In the genomic region with DNA sequence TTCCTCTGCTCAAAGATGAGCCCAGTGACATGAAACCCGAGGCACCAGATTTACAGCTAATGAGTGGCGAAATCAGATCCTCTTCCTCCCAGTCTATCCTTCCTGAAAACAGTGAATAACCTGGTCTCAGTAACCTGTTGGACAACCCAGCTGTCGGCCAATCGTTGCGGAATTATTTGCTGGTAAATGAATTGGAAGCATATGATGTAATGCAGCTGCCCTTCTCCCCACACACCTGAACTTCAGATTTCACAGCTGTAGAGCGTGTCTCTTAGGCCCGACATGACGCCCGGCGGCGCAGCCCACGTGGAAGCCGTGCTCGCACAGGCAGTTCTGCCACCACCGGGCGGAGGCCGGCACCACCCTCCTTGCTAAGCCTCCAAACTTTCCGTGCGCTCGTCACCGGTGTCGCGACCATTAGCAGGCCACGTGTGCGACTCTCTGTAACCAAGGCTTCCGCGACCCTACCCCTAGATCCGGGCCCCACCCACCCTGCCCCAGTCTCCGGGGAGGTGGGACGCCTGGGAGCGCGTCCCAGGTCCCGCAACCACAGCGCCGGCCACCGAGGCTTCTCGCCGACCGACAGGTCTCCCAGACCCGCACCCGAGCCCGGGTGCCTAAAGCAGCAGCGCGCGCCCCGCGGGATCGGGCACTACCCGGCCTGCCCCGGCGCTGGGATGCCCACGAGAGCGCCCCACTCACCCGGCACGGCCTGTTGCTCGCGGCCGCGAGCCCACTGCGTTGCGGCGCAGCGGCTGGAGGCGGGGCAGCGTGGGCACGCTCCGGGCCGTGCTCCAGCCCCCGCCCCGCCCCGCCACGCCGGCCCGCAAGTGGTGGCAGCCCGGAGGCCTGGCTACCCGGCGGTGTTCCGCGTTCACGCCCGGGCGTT, we compare ENCODE assay signal across 1 cellular context.
TF ChIP-seq lines count a peak whose summit lies in the region.

A gene (minus strand): TSS at position 753 of the 889 bp plus-strand sequence. CDS start 4,838 bp downstream, outside the sequence.

TF ChIP-seq in H1, 55 proteins besides CTCF, POLR2A, EP300 and RAD21 (continued from another document):
- TF ChIP-seq, protein P1, sequence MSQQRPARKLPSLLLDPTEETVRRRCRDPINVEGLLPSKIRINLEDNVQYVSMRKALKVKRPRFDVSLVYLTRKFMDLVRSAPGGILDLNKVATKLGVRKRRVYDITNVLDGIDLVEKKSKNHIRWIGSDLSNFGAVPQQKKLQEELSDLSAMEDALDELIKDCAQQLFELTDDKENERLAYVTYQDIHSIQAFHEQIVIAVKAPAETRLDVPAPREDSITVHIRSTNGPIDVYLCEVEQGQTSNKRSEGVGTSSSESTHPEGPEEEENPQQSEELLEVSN (IDR thresholded peaks at IDR 0.05) = peak; percentile 43
- no peak for TF ChIP-seq CTBP2 (IDR thresholded peaks at IDR 0.05; ENCODE audit: borderline replicate concordance, insufficient read depth, insufficient read length, low read length)
- peak; percentile 43 for TF ChIP-seq TAF1 (IDR thresholded peaks at IDR 0.05; ENCODE audit: low read depth, low read length)
- TF ChIP-seq, protein P2, sequence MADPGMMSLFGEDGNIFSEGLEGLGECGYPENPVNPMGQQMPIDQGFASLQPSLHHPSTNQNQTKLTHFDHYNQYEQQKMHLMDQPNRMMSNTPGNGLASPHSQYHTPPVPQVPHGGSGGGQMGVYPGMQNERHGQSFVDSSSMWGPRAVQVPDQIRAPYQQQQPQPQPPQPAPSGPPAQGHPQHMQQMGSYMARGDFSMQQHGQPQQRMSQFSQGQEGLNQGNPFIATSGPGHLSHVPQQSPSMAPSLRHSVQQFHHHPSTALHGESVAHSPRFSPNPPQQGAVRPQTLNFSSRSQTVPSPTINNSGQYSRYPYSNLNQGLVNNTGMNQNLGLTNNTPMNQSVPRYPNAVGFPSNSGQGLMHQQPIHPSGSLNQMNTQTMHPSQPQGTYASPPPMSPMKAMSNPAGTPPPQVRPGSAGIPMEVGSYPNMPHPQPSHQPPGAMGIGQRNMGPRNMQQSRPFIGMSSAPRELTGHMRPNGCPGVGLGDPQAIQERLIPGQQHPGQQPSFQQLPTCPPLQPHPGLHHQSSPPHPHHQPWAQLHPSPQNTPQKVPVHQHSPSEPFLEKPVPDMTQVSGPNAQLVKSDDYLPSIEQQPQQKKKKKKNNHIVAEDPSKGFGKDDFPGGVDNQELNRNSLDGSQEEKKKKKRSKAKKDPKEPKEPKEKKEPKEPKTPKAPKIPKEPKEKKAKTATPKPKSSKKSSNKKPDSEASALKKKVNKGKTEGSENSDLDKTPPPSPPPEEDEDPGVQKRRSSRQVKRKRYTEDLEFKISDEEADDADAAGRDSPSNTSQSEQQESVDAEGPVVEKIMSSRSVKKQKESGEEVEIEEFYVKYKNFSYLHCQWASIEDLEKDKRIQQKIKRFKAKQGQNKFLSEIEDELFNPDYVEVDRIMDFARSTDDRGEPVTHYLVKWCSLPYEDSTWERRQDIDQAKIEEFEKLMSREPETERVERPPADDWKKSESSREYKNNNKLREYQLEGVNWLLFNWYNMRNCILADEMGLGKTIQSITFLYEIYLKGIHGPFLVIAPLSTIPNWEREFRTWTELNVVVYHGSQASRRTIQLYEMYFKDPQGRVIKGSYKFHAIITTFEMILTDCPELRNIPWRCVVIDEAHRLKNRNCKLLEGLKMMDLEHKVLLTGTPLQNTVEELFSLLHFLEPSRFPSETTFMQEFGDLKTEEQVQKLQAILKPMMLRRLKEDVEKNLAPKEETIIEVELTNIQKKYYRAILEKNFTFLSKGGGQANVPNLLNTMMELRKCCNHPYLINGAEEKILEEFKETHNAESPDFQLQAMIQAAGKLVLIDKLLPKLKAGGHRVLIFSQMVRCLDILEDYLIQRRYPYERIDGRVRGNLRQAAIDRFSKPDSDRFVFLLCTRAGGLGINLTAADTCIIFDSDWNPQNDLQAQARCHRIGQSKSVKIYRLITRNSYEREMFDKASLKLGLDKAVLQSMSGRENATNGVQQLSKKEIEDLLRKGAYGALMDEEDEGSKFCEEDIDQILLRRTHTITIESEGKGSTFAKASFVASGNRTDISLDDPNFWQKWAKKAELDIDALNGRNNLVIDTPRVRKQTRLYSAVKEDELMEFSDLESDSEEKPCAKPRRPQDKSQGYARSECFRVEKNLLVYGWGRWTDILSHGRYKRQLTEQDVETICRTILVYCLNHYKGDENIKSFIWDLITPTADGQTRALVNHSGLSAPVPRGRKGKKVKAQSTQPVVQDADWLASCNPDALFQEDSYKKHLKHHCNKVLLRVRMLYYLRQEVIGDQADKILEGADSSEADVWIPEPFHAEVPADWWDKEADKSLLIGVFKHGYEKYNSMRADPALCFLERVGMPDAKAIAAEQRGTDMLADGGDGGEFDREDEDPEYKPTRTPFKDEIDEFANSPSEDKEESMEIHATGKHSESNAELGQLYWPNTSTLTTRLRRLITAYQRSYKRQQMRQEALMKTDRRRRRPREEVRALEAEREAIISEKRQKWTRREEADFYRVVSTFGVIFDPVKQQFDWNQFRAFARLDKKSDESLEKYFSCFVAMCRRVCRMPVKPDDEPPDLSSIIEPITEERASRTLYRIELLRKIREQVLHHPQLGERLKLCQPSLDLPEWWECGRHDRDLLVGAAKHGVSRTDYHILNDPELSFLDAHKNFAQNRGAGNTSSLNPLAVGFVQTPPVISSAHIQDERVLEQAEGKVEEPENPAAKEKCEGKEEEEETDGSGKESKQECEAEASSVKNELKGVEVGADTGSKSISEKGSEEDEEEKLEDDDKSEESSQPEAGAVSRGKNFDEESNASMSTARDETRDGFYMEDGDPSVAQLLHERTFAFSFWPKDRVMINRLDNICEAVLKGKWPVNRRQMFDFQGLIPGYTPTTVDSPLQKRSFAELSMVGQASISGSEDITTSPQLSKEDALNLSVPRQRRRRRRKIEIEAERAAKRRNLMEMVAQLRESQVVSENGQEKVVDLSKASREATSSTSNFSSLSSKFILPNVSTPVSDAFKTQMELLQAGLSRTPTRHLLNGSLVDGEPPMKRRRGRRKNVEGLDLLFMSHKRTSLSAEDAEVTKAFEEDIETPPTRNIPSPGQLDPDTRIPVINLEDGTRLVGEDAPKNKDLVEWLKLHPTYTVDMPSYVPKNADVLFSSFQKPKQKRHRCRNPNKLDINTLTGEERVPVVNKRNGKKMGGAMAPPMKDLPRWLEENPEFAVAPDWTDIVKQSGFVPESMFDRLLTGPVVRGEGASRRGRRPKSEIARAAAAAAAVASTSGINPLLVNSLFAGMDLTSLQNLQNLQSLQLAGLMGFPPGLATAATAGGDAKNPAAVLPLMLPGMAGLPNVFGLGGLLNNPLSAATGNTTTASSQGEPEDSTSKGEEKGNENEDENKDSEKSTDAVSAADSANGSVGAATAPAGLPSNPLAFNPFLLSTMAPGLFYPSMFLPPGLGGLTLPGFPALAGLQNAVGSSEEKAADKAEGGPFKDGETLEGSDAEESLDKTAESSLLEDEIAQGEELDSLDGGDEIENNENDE (IDR thresholded peaks at IDR 0.05; ENCODE audit: insufficient replicate concordance, low read length) = no peak
- TF ChIP-seq TAF7 (optimal IDR thresholded peaks at IDR 0.05; ENCODE audit: borderline replicate concordance, low read depth, low read length) = no peak
- TF ChIP-seq CBX8 (IDR thresholded peaks at IDR 0.05; ENCODE audit: borderline replicate concordance, low read depth, low read length) = no peak
- no peak for TF ChIP-seq YY1 (IDR thresholded peaks at IDR 0.05; ENCODE audit: low read depth, low read length)
- TF ChIP-seq, protein P3, sequence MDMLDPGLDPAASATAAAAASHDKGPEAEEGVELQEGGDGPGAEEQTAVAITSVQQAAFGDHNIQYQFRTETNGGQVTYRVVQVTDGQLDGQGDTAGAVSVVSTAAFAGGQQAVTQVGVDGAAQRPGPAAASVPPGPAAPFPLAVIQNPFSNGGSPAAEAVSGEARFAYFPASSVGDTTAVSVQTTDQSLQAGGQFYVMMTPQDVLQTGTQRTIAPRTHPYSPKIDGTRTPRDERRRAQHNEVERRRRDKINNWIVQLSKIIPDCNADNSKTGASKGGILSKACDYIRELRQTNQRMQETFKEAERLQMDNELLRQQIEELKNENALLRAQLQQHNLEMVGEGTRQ (IDR thresholded peaks at IDR 0.05; ENCODE audit: low read length) = no peak
- no peak for TF ChIP-seq SUZ12 (IDR thresholded peaks at IDR 0.05; ENCODE audit: low read length)
- TF ChIP-seq ZNF274 (IDR thresholded peaks at IDR 0.05; ENCODE audit: borderline replicate concordance, extremely low read depth, low read length) = no peak
- no peak for TF ChIP-seq NRF1 (IDR thresholded peaks at IDR 0.05; ENCODE audit: low read depth, low read length)
- no peak for TF ChIP-seq RNF2 (IDR thresholded peaks at IDR 0.05; ENCODE audit: borderline replicate concordance, low read depth, low read length, missing control alignments, poor library complexity, severe bottlenecking)
- no peak for TF ChIP-seq GTF2F1 (IDR thresholded peaks at IDR 0.05; ENCODE audit: borderline replicate concordance, low read depth, low read length)
- no peak for TF ChIP-seq JUND (IDR thresholded peaks at IDR 0.05; ENCODE audit: low read length)
- TF ChIP-seq, protein P4, sequence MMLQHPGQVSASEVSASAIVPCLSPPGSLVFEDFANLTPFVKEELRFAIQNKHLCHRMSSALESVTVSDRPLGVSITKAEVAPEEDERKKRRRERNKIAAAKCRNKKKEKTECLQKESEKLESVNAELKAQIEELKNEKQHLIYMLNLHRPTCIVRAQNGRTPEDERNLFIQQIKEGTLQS (IDR thresholded peaks at IDR 0.05; ENCODE audit: insufficient read depth, low read depth, low read length) = no peak
- no peak for TF ChIP-seq POU5F1 (IDR thresholded peaks at IDR 0.05; ENCODE audit: low read depth, low read length)
- TF ChIP-seq SIN3A (conservative IDR thresholded peaks at IDR 0.05 in 1 of 2, IDR thresholded peaks at IDR 0.05 in 1 of 2; ENCODE audit: low read depth in 1 of 2, low read length in 2 of 2) = 0 out of 4 replicates have a peak, but pooled peaks of 1 of the 2 experiments have one; percentile 20
- TF ChIP-seq RBBP5 (IDR thresholded peaks at IDR 0.05; ENCODE audit: borderline replicate concordance, low read depth, low read length) = peak; percentile 63; the same call in 1 of the 2 replicates
- no peak for TF ChIP-seq CEBPB (IDR thresholded peaks at IDR 0.05; ENCODE audit: low read depth, low read length)
- TF ChIP-seq SRF (IDR thresholded peaks at IDR 0.05; ENCODE audit: low read depth, low read length) = no peak
- no peak for TF ChIP-seq KDM1A (IDR thresholded peaks at IDR 0.05; ENCODE audit: borderline replicate concordance, low read length)
- no peak for TF ChIP-seq GABPA (IDR thresholded peaks at IDR 0.05; ENCODE audit: borderline replicate concordance, insufficient read depth, low read length)
- no peak for TF ChIP-seq FOSL1 (IDR thresholded peaks at IDR 0.05; ENCODE audit: insufficient read depth, low read depth, low read length)
- no peak for TF ChIP-seq SIRT6 (IDR thresholded peaks at IDR 0.05; ENCODE audit: low read length)
- no peak for TF ChIP-seq CBX5 (IDR thresholded peaks at IDR 0.05; ENCODE audit: low read depth, low read length)
- TF ChIP-seq, protein P5, sequence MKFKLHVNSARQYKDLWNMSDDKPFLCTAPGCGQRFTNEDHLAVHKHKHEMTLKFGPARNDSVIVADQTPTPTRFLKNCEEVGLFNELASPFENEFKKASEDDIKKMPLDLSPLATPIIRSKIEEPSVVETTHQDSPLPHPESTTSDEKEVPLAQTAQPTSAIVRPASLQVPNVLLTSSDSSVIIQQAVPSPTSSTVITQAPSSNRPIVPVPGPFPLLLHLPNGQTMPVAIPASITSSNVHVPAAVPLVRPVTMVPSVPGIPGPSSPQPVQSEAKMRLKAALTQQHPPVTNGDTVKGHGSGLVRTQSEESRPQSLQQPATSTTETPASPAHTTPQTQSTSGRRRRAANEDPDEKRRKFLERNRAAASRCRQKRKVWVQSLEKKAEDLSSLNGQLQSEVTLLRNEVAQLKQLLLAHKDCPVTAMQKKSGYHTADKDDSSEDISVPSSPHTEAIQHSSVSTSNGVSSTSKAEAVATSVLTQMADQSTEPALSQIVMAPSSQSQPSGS (IDR thresholded peaks at IDR 0.05; ENCODE audit: low read length) = no peak
- no peak for TF ChIP-seq EZH2 (IDR thresholded peaks at IDR 0.05; ENCODE audit: low read depth, low read length, severe bottlenecking)
- peak; percentile 71 for TF ChIP-seq CREB1 (IDR thresholded peaks at IDR 0.05)
- TF ChIP-seq KDM5A (IDR thresholded peaks at IDR 0.05; ENCODE audit: low read length) = no peak
- no peak for TF ChIP-seq TEAD4 (IDR thresholded peaks at IDR 0.05; ENCODE audit: low read depth, low read length)
- TF ChIP-seq BCL11A (IDR thresholded peaks at IDR 0.05; ENCODE audit: low read depth in 2 of 2, low read length in 2 of 2) = no peak
- TF ChIP-seq, protein P6, sequence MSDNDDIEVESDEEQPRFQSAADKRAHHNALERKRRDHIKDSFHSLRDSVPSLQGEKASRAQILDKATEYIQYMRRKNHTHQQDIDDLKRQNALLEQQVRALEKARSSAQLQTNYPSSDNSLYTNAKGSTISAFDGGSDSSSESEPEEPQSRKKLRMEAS (IDR thresholded peaks at IDR 0.05) = peak; percentile 88
- TF ChIP-seq RFX5 (IDR thresholded peaks at IDR 0.05; ENCODE audit: borderline replicate concordance, low read depth, low read length) = no peak
- no peak for TF ChIP-seq POLR2AphosphoS5 (IDR thresholded peaks at IDR 0.05; ENCODE audit: low read depth, low read length)
- no peak for TF ChIP-seq SP4 (IDR thresholded peaks at IDR 0.05; ENCODE audit: low read length)
- TF ChIP-seq SAP30 (IDR thresholded peaks at IDR 0.05; ENCODE audit: insufficient read depth, insufficient replicate concordance, low read length) = no peak
- no peak for TF ChIP-seq SP2 (IDR thresholded peaks at IDR 0.05; ENCODE audit: low read length)
- no peak for TF ChIP-seq JUN (IDR thresholded peaks at IDR 0.05; ENCODE audit: low read depth, low read length)
- peak; percentile 47 for TF ChIP-seq KDM4A (IDR thresholded peaks at IDR 0.05; ENCODE audit: low read depth, low read length, severe bottlenecking)
- no peak for TF ChIP-seq MAFK (IDR thresholded peaks at IDR 0.05; ENCODE audit: low read depth, low read length)
- no peak for TF ChIP-seq BRCA1 (IDR thresholded peaks at IDR 0.05; ENCODE audit: low read depth, low read length)
- no peak for TF ChIP-seq ASH2L (IDR thresholded peaks at IDR 0.05; ENCODE audit: low read length)
TF ChIP-seq in H1: peak in this region for 8.
